Comparison of ENCODE assay signal across 8 cellular contexts in genomic region chr15:33022629-33023028, GRCh38.
DNase-seq lines count a peak whose midpoint lies in the region; ATAC-seq and TF ChIP-seq lines count a peak whose summit lies in the region.

No MANE protein-coding gene starts in this region.

- no peak for TF ChIP-seq CTCF in RWPE2 (IDR thresholded peaks at IDR 0.05; ENCODE audit: poor library complexity, severe bottlenecking)
- peak in 1 of 4 experiments; percentile 26 for TF ChIP-seq CTCF in prostate gland (IDR thresholded peaks at IDR 0.05)

- DNase-seq in GM04503 (ENCODE audit: low read depth) = peak; percentile 36
- peak; percentile 78 for DNase-seq in RWPE2 (ENCODE audit: low spot score)
- peak; percentile 53 for DNase-seq in fibroblast of peridontal ligament (ENCODE audit: extremely low read depth)
- DNase-seq in prostate gland (ENCODE audit: low spot score) = peak; percentile 86
- DNase-seq in germinal center (ENCODE audit: low spot score) = no peak

- H3K27ac ChIP-seq in RWPE2 (ENCODE audit: poor library complexity, severe bottlenecking) (peak overlapping the region; percentile 78), prostate gland (peak overlapping the region; percentile 57 to 68)

- H3K9me3 ChIP-seq in RWPE2 (ENCODE audit: severe bottlenecking) = no peaks in the 10 kb centered on the region
- H3K9me3 ChIP-seq in prostate gland = no peaks in the 10 kb centered on the region

- H3K27me3 ChIP-seq in RWPE2 (ENCODE audit: insufficient read depth, poor library complexity, severe bottlenecking) (no peaks in the 10 kb centered on the region), prostate gland (replicated peaks; ENCODE audit: insufficient read depth) (no peaks in the 10 kb centered on the region)

- no peak for TF ChIP-seq POLR2A in prostate gland (IDR thresholded peaks at IDR 0.05)

- intact Hi-C loops in prostate gland (cut with DNase I) = no loop called here

- H3K4me1 ChIP-seq in RWPE2 (ENCODE audit: insufficient read depth, poor library complexity, severe bottlenecking) (peaks cover 13% of the 10 kb centered on the region), prostate gland (replicated peaks) (peaks cover 12% of the 10 kb centered on the region)

- no peak overlapping the region for H3K4me3 ChIP-seq in RWPE2 (ENCODE audit: severe bottlenecking)
- H3K4me3 ChIP-seq in prostate gland = no peak overlapping the region

- peak; percentile 96 for ATAC-seq in RWPE2 (ENCODE audit: low read depth)
- ATAC-seq in HG02798 (IDR thresholded peaks at IDR 0.05; ENCODE audit: poor library complexity, unreplicated experiment) = no peak
- ATAC-seq in GM18867 (IDR thresholded peaks at IDR 0.05; ENCODE audit: unreplicated experiment) = no peak
- no peak for ATAC-seq in HG02610 (IDR thresholded peaks at IDR 0.05; ENCODE audit: unreplicated experiment)

- H3K36me3 ChIP-seq in RWPE2 (ENCODE audit: low read depth) (no peaks in the 10 kb centered on the region), prostate gland (no peaks in the 10 kb centered on the region)

- 45% methylated on average over 2 of the region's 2 CpGs for WGBS in prostate gland
